ENCODE assay signal across 8 cellular contexts in the genomic region with DNA sequence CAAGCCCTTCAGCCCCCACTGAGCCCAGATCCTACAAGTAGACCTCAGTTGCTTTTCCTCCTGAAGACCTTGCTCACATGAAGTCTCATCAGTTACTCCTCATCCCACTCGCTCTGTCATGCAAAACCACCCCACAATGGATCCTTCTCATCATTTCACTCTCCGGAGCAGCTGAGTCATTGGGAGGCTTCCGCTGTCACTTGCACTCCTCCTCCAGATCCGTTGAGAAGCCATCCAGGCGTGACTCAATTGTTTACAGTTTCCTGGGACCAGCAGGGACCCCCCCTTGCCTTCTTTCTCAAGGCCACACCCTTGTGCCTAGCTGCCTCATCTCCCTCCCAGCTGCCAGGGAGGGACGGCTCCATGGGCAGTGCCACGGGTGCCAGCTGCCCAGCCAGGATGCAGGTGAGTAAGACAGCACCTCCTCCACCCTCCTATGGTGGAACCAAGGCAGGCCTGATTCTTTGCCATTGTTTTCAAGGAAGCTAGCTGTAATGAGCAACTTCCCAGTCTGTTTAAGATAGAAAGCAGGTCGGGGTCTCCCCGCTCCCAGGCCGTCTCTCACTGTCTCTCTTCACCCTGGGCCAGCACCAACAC. TPM values are rescaled to one million over a fixed set of nuclear protein-coding genes. Genes with fewer than 3 reads are reported as not detected.
DNase-seq lines count a peak whose midpoint lies in the region; ATAC-seq and TF ChIP-seq lines count a peak whose summit lies in the region.

No MANE protein-coding gene starts in this region.

- no peaks in the 10 kb centered on the region for H3K27me3 ChIP-seq in Panc1 (ENCODE audit: control insufficient read depth, insufficient read depth, low read length)

- peak overlapping the region; percentile 67 for H3K4me3 Mint-ChIP-seq in activated CD4-positive, alpha-beta T cell treated with anti-CD3 and anti-CD28 coated beads for 36 hours

- no peak overlapping the region for H3K27ac ChIP-seq in Panc1 (ENCODE audit: low read length)

- H3K27me3 Mint-ChIP-seq in activated CD4-positive, alpha-beta T cell treated with anti-CD3 and anti-CD28 coated beads for 36 hours: peaks cover 8% of the 10 kb centered on the region

- no peaks in the 10 kb centered on the region for H3K9me3 ChIP-seq in Panc1 (ENCODE audit: control insufficient read depth, insufficient read depth, low read depth, low read length)

- peak; percentile 42 for ATAC-seq in activated CD4-positive, alpha-beta T cell treated with anti-CD3 and anti-CD28 coated beads for 36 hours
- ATAC-seq in Panc1 (peak; percentile 58), GM19328 (IDR thresholded peaks at IDR 0.05; ENCODE audit: unreplicated experiment) (no peak), GM19397 (IDR thresholded peaks at IDR 0.05; ENCODE audit: unreplicated experiment) (no peak)

- no peaks in the 10 kb centered on the region for H3K4me1 ChIP-seq in Panc1 (ENCODE audit: control insufficient read depth, insufficient read depth, low read length)

- POLR2A ChIA-PET in activated CD4-positive, alpha-beta T cell treated with anti-CD3 and anti-CD28 coated beads for 36 hours (lab: Charles Lee): no interaction called here
- POLR2A ChIA-PET in Panc1 (lab: Charles Lee): no interaction called here

- H3K27ac Mint-ChIP-seq in activated CD4-positive, alpha-beta T cell treated with anti-CD3 and anti-CD28 coated beads for 36 hours: peak overlapping the region; percentile 80

- peaks cover 66% of the 10 kb centered on the region for H3K4me1 Mint-ChIP-seq in activated CD4-positive, alpha-beta T cell treated with anti-CD3 and anti-CD28 coated beads for 36 hours

- in situ Hi-C loops in Panc1 (cut with HindIII; ENCODE audit: low pct_unique_long_range_greater_than_20kb, low sequenced_read_pairs): no loop called here

- intact Hi-C loops in activated CD4-positive, alpha-beta T cell treated with anti-CD3 and anti-CD28 coated beads for 36 hours (cut with DNase I, micrococcal nuclease): loop anchor here in 1 of 2 experiments (5.0 kb wide), 1 partner anchor 34 kb away; no protein-coding TSS in a partner anchor
- intact Hi-C loops in Panc1 (cut with micrococcal nuclease; ENCODE audit: unreplicated experiment): loop anchor here (10.0 kb wide), 1 partner anchor 84 kb away; no protein-coding TSS in a partner anchor

- peak; percentile 77 for DNase-seq in activated CD4-positive, alpha-beta T cell treated with anti-CD3 and anti-CD28 coated beads for 36 hours
- DNase-seq in activated CD4-positive, alpha-beta T cell treated with anti-CD3 and anti-CD28 coated beads for 1 hour: no peak
- DNase-seq in Panc1 (ENCODE audit: low read depth, low spot score): no peak
- DNase-seq in astrocyte of the hippocampus (ENCODE audit: low read depth, low spot score): peak; percentile 40
- DNase-seq in non-pigmented ciliary epithelial cell (ENCODE audit: low read depth): peak; percentile 56
- DNase-seq in NK-92 treated with Interleukin-12 subunit alpha and Interleukin-12 subunit beta, amount 100 ng/mL, for 24 hours (lab: John Stamatoyannopoulos, UW): no peak

- H3K9me3 Mint-ChIP-seq in activated CD4-positive, alpha-beta T cell treated with anti-CD3 and anti-CD28 coated beads for 36 hours (ENCODE audit: low read depth): no peaks in the 10 kb centered on the region

- TF ChIP-seq CTCF in Panc1 (IDR thresholded peaks at IDR 0.05): no peak

- no peaks in the 10 kb centered on the region for H3K36me3 ChIP-seq in Panc1 (ENCODE audit: control insufficient read depth, insufficient read depth, low read length)

- CTCF ChIA-PET in activated CD4-positive, alpha-beta T cell treated with anti-CD3 and anti-CD28 coated beads for 36 hours (lab: Charles Lee): interaction anchor here (0.8 to 1.6 kb wide), 5 partner anchors 10 to 84 kb away, joined by 3 to 8 read pairs (median 3); a partner anchor contains a TSS
- CTCF ChIA-PET in Panc1 (lab: Charles Lee): no interaction called here

- no peak overlapping the region for H3K4me3 ChIP-seq in Panc1 (ENCODE audit: low read depth in 2 of 2, low read length in 2 of 2)

- no TSS peak for BruUV-seq in Panc1 (replicated peaks; lab: Mats Ljungman, UMichigan)

- peaks cover 23% of the 10 kb centered on the region for H3K36me3 Mint-ChIP-seq in activated CD4-positive, alpha-beta T cell treated with anti-CD3 and anti-CD28 coated beads for 36 hours (ENCODE audit: low read depth)

RNA-seq across cellular contexts. Expression of a gene that starts 16.3 kb away (rescaled TPM):
- total RNA-seq in activated CD4-positive, alpha-beta T cell treated with anti-CD3 and anti-CD28 coated beads for 36 hours: 1 to 10 TPM; 3.6 to 4.0 TPM
- 0.08 TPM for total RNA-seq in Panc1 (2021; ENCODE audit: unreplicated experiment)
- not detected for polyA plus RNA-seq in Panc1 (2012; ENCODE audit: insufficient read length)

RNA-seq across cellular contexts. Expression of a gene that starts 44.0 kb away (rescaled TPM):
- 10 to 100 TPM; 29.6 to 32.9 TPM for total RNA-seq in activated CD4-positive, alpha-beta T cell treated with anti-CD3 and anti-CD28 coated beads for 36 hours
- total RNA-seq in Panc1 (2021; ENCODE audit: unreplicated experiment): 114 TPM
- 256 TPM for polyA plus RNA-seq in Panc1 (2012; ENCODE audit: insufficient read length)

Comparison
In these comparisons a context has a peak if more than half of its experiments do, and no peak if none do; other contexts are left out.
1. DNase-seq: peak in activated CD4-positive, alpha-beta T cell treated with anti-CD3 and anti-CD28 coated beads for 36 hours (single experiment), astrocyte of the hippocampus (single experiment) and non-pigmented ciliary epithelial cell (single experiment); none in activated CD4-positive, alpha-beta T cell treated with anti-CD3 and anti-CD28 coated beads for 1 hour (single experiment), Panc1 (single experiment) and NK-92 treated with Interleukin-12 subunit alpha and Interleukin-12 subunit beta, amount 100 ng/mL, for 24 hours (single experiment).
2. ATAC-seq: peak in activated CD4-positive, alpha-beta T cell treated with anti-CD3 and anti-CD28 coated beads for 36 hours (single experiment) and Panc1 (single experiment); none in GM19328 (single experiment) and GM19397 (single experiment).